Comparison of ENCODE assay signal across 1 cellular context in the genomic region with DNA sequence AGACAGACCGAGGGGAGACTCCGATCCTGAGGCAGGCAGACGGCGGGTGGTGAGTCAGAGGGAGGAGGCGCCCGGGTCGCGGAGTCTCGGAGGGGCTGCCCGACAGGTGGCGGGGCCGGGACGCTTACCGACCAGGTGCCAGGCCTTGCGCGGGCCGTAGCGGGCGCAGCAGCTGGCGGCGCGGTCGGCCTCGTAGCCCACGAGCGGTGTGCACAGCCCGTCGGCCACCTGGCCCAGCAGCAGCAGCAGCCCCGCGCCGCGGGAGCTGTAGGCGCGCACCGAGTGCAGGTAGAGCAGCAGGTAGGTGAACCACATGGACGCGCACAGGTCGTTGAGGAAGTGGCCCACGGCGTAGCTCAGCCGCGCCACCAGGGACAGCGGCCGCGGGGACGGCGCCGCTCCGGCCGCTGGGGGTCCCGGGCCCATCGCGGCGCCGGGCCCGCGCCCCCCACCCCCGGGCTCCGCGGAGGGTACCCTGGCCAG.
A peak's percentile ranks its signal among the peaks of the same experiment; 100 is the strongest.
TF ChIP-seq lines count a peak whose summit lies in the region.

No MANE protein-coding gene starts in this region.

TF ChIP-seq in HCT116, 20 proteins besides CTCF, POLR2A, EP300 and RAD21:
- no peak for TF ChIP-seq MAX (IDR thresholded peaks at IDR 0.05)
- no peak for TF ChIP-seq ZNF274 (IDR thresholded peaks at IDR 0.05; ENCODE audit: low read depth, low read length)
- TF ChIP-seq FOSL1 (IDR thresholded peaks at IDR 0.05; ENCODE audit: low read depth): no peak
- TF ChIP-seq EZH2phosphoT487 (IDR thresholded peaks at IDR 0.05; ENCODE audit: borderline replicate concordance): no peak
- peak; percentile 66; the same call in 1 of the 2 replicates for TF ChIP-seq ZFX (IDR thresholded peaks at IDR 0.05)
- no peak for TF ChIP-seq YY1 (IDR thresholded peaks at IDR 0.05; ENCODE audit: extremely low read depth, insufficient replicate concordance, low read depth, low read length)
TF ChIP-seq in HCT116: peak in this region for 1.
